20 cellular contexts compared by ENCODE assay signal in the genomic region with DNA sequence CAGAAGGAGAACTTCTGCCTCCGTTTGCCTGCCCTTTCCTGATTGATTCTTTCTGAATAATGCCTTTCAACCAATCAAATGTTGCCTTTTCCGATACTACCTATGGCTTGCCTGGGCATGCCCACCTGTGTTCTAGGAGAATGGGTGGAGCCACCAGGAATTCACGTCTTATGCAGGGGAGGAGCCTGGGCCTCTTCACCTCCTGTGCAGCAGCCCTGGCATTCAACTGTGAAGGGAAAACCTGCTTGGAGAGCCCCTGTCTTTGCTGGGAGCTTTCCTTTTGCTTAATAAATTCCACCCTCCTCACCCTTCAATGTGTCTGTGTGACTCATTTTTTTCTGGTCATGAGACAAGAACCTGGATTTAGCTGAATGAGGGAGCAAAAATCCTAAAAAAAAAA.
DNase-seq lines count a peak whose midpoint lies in the region; FAIRE-seq and TF ChIP-seq lines count a peak whose summit lies in the region.
"Had no signal": no experiment of that assay in that cellular context is flagged by ENCODE, and none has a peak within 500 bp of the region (broad histone marks: within the 10 kb centered on the region; RNA-seq: fewer than 3 reads in every experiment).

No MANE protein-coding gene starts in this region.

- H3K9me3 Mint-ChIP-seq in endodermal cell (no peaks in the 10 kb centered on the region), mesothelial cell of epicardium (no peaks in the 10 kb centered on the region)
- H3K9me3 Mint-ChIP-seq: activated naive CD4-positive, alpha-beta T cell treated with anti-CD3 and anti-CD28 coated beads, Interleukin-2, amount 50 U/mL, for 24 hours had no signal

- no peak overlapping the region for H3K4me3 Mint-ChIP-seq in endodermal cell
- H3K4me3 Mint-ChIP-seq in mesothelial cell of epicardium = no peak overlapping the region
- H3K4me3 Mint-ChIP-seq: activated naive CD4-positive, alpha-beta T cell treated with anti-CD3 and anti-CD28 coated beads, Interleukin-2, amount 50 U/mL, for 24 hours; HFFc6 had no signal

- no peaks in the 10 kb centered on the region for H3K36me3 ChIP-seq in H7 (replicated peaks; ENCODE audit: control insufficient read depth, insufficient read depth, low read length)
- no peaks in the 10 kb centered on the region for H3K36me3 ChIP-seq in endodermal cell (ENCODE audit: control insufficient read depth, insufficient read depth, low read length)
- H3K36me3 ChIP-seq: cardiac muscle cell, thoracic aorta had no signal

- no peaks in the 10 kb centered on the region for H3K9me3 ChIP-seq in endodermal cell (ENCODE audit: control insufficient read depth, low read length)
- H3K9me3 ChIP-seq: thoracic aorta had no signal

- H3K4me1 ChIP-seq in endodermal cell (ENCODE audit: control insufficient read depth, insufficient read depth, low read length) = no peaks in the 10 kb centered on the region
- H3K4me1 ChIP-seq: parathyroid adenoma had no signal

- peaks cover 2% of the 10 kb centered on the region for H3K4me1 Mint-ChIP-seq in endodermal cell
- peaks cover 3% of the 10 kb centered on the region for H3K4me1 Mint-ChIP-seq in mesothelial cell of epicardium

- H3K27me3 ChIP-seq in H7 (ENCODE audit: control insufficient read depth, insufficient read depth, low read length) (no peaks in the 10 kb centered on the region), endodermal cell (ENCODE audit: control insufficient read depth, insufficient read depth, low read length, poor library complexity, severe bottlenecking) (no peaks in the 10 kb centered on the region)
- H3K27me3 ChIP-seq: cardiac muscle cell had no signal

- DNase-seq in H7 (peak; percentile 45), NCI-H69 (lab: John Stamatoyannopoulos, UW) (peak; percentile 20), endodermal cell (peak; percentile 78), mesothelial cell of epicardium (ENCODE audit: low spot score in 2 of 2, unreplicated experiment in 2 of 2) (no peak), GM19238 (ENCODE audit: insufficient read length, low spot score) (no peak), RCC 7860 (ENCODE audit: low spot score) (no peak), NCI-H1930 (lab: John Stamatoyannopoulos, UW) (no peak)
- no peak for DNase-seq in stimulated activated CD4-positive, alpha-beta T cell treated with anti-CD3 and anti-CD28 coated beads, Interleukin-15, amount 100 ng/mL, for 24 hours
- DNase-seq: AML-193; effector memory CD4-positive, alpha-beta T cell; HFFc6; hippocampal formation; IMR-90; NCI-H510A had no signal

- H3K27ac ChIP-seq in endodermal cell (ENCODE audit: low read depth, low read length) = no peak overlapping the region
- H3K27ac ChIP-seq: cardiac muscle cell, parathyroid adenoma, SK-N-MC, skin epidermis, thoracic aorta had no signal

- no peak overlapping the region for H3K4me3 ChIP-seq in H7 (ENCODE audit: insufficient read depth, low read depth, low read length)
- no peak overlapping the region for H3K4me3 ChIP-seq in endodermal cell (ENCODE audit: low read length)
- H3K4me3 ChIP-seq: cardiac muscle cell, SK-N-MC, skin epidermis, thoracic aorta had no signal

- H3K27ac Mint-ChIP-seq in endodermal cell (no peak overlapping the region), mesothelial cell of epicardium (peak overlapping the region; percentile 60)
- H3K27ac Mint-ChIP-seq: activated naive CD4-positive, alpha-beta T cell treated with anti-CD3 and anti-CD28 coated beads, Interleukin-2, amount 50 U/mL, for 24 hours; HFFc6 had no signal

- FAIRE-seq in RCC 7860 (lab: Jason Lieb, UNC) = no peak

- WGBS in endodermal cell (ENCODE audit: insufficient coverage in 1 of 2, insufficient read length in 1 of 2), 2 experiments = 79 to 82% methylated on average over 3 of the region's 3 CpGs

- H3K27me3 Mint-ChIP-seq in endodermal cell (ENCODE audit: insufficient read depth) (no peaks in the 10 kb centered on the region), mesothelial cell of epicardium (ENCODE audit: low read depth) (no peaks in the 10 kb centered on the region)
- H3K27me3 Mint-ChIP-seq: activated naive CD4-positive, alpha-beta T cell treated with anti-CD3 and anti-CD28 coated beads, Interleukin-2, amount 50 U/mL, for 24 hours had no signal

- H3K9ac ChIP-seq in endodermal cell (ENCODE audit: extremely low read depth, low read length, poor library complexity, severe bottlenecking) = no peak overlapping the region
- H3K9ac ChIP-seq: parathyroid adenoma had no signal

- H3K36me3 Mint-ChIP-seq in endodermal cell (ENCODE audit: low read depth) (no peaks in the 10 kb centered on the region), mesothelial cell of epicardium (no peaks in the 10 kb centered on the region)
- H3K36me3 Mint-ChIP-seq: activated naive CD4-positive, alpha-beta T cell treated with anti-CD3 and anti-CD28 coated beads, Interleukin-2, amount 50 U/mL, for 24 hours had no signal

- TF ChIP-seq CTCF in endodermal cell (conservative IDR thresholded peaks at IDR 0.05) (no peak), mesothelial cell of epicardium (IDR thresholded peaks at IDR 0.05; ENCODE audit: unreplicated experiment) (no peak)

Comparison
In these comparisons a context has a peak if more than half of its experiments do, and no peak if none do; other contexts are left out.
1. DNase-seq: peak in H7 (single experiment), NCI-H69 (single experiment) and endodermal cell (single experiment); none in mesothelial cell of epicardium (0 of 2), GM19238 (single experiment), stimulated activated CD4-positive, alpha-beta T cell treated with anti-CD3 and anti-CD28 coated beads, Interleukin-15, amount 100 ng/mL, for 24 hours (single experiment), RCC 7860 (single experiment) and NCI-H1930 (0 of 2).